8 cellular contexts compared by ENCODE assay signal in genomic region chr2:231514225-231514950, GRCh38. TPM values are rescaled to one million over a fixed set of nuclear protein-coding genes. Genes with fewer than 3 reads are reported as not detected.
DNase-seq lines count a peak whose midpoint lies in the region; ATAC-seq and TF ChIP-seq lines count a peak whose summit lies in the region.

No MANE protein-coding gene starts in this region.

- peak overlapping the region; percentile 61 for H2BK5ac ChIP-seq in IMR-90 (ENCODE audit: low read depth, low read length, poor library complexity, severe bottlenecking)

- intact Hi-C loops in IMR-90 (cut with micrococcal nuclease) = no loop called here
- intact Hi-C loops in OCI-LY7 (cut with micrococcal nuclease; ENCODE audit: unreplicated experiment) = loop anchor here (1.0 to 10.0 kb wide), 3 partner anchors 50 to 200 kb away; partner anchors contain the start of gene NCL

- H3K4me2 ChIP-seq in IMR-90 (ENCODE audit: low read depth, low read length) (peak overlapping the region; percentile 97), OCI-LY7 (ENCODE audit: low read length) (peak overlapping the region; percentile 85)

- peak overlapping the region; percentile 92 for H3K14ac ChIP-seq in IMR-90 (replicated peaks; ENCODE audit: low read depth, low read length)

- no peak overlapping the region for H2BK20ac ChIP-seq in IMR-90 (ENCODE audit: low read depth, low read length)

- H2BK15ac ChIP-seq in IMR-90 (ENCODE audit: low read depth, low read length) = peak overlapping the region; percentile 52; the same call in 1 of the 3 replicates

- peak overlapping the region; percentile 92 for H3K23ac ChIP-seq in IMR-90 (ENCODE audit: low read depth, low read length)

- H4K91ac ChIP-seq in IMR-90 (ENCODE audit: insufficient read depth, low read depth, low read length) = peak overlapping the region; percentile 78

- TF ChIP-seq CTCF in IMR-90 (conservative IDR thresholded peaks at IDR 0.05; ENCODE audit: low read depth, low read length) = no peak
- TF ChIP-seq CTCF in OCI-LY7 (conservative IDR thresholded peaks at IDR 0.05; ENCODE audit: low read length) = no peak
- TF ChIP-seq CTCF in epithelial cell of proximal tubule (conservative IDR thresholded peaks at IDR 0.05; ENCODE audit: low read depth, low read length) = no peak

- peak overlapping the region; percentile 98 to 99 for H4K8ac ChIP-seq in IMR-90 (ENCODE audit: low read depth in 2 of 2, low read length in 2 of 2)

- peak overlapping the region; percentile 100 for H2AFZ ChIP-seq in IMR-90 (replicated peaks; ENCODE audit: low read length, poor library complexity)
- peak overlapping the region; percentile 83 for H2AFZ ChIP-seq in OCI-LY7 (ENCODE audit: low read length)

- H3K4me3 ChIP-seq in IMR-90 (ENCODE audit: insufficient read depth, low read depth, low read length) (peak overlapping the region; percentile 90), OCI-LY7 (ENCODE audit: low read depth, low read length, poor library complexity, severe bottlenecking) (peak overlapping the region; percentile 76), epithelial cell of proximal tubule (ENCODE audit: low read depth, low read length) (peak overlapping the region; percentile 69)

- peak overlapping the region; percentile 88 for H3K9ac ChIP-seq in IMR-90 (ENCODE audit: low read depth, low read length)

- H2BK120ac ChIP-seq in IMR-90 (ENCODE audit: low read depth, low read length) = peak overlapping the region; percentile 74; the same call in 1 of the 2 replicates

- no peak for TF ChIP-seq RAD21 in IMR-90 (IDR thresholded peaks at IDR 0.05; ENCODE audit: low read length)

- no peaks in the 10 kb centered on the region for H3K9me2 ChIP-seq in OCI-LY7 (ENCODE audit: insufficient read depth, low read length)

- peak overlapping the region; percentile 81 for H3K27ac ChIP-seq in IMR-90 (ENCODE audit: insufficient read depth, low read length)
- H3K27ac ChIP-seq in OCI-LY7 (ENCODE audit: low read depth, low read length, poor library complexity, severe bottlenecking) = peak overlapping the region; percentile 49

- CTCF ChIA-PET in IMR-90 (lab: Yijun Ruan, JAX) (no interaction called here), OCI-LY7 (lab: Charles Lee; ENCODE audit: unreplicated experiment) (interaction anchor here (0.6 kb wide), 1 partner anchor 60 kb away, joined by 5 read pairs; no protein-coding TSS in a partner anchor)

- peaks cover 0 to 8% of the 10 kb centered on the region in 2 experiments; a peak in 1 of 4 replicates for H3K79me1 ChIP-seq in IMR-90 (ENCODE audit: low read depth in 1 of 2, low read length in 2 of 2)

- no peaks in the 10 kb centered on the region for H3K9me1 ChIP-seq in IMR-90 (ENCODE audit: insufficient read depth, low read length)

- ATAC-seq in GM21529 (IDR thresholded peaks at IDR 0.05; ENCODE audit: unreplicated experiment) (peak; percentile 98), IMR-90 (ENCODE audit: low read depth) (peak; percentile 100)

- no peaks in the 10 kb centered on the region for H3K36me3 ChIP-seq in IMR-90 (ENCODE audit: control insufficient read depth, insufficient read depth, low read length)
- H3K36me3 ChIP-seq in OCI-LY7 (ENCODE audit: insufficient read depth, low read length) = no peaks in the 10 kb centered on the region

- H4K5ac ChIP-seq in IMR-90 (ENCODE audit: low read depth, low read length) = peak overlapping the region; percentile 78

- TF ChIP-seq POLR2A in IMR-90 (IDR thresholded peaks at IDR 0.05; ENCODE audit: low read depth, low read length) = peak; percentile 89

- H3K4me1 ChIP-seq in IMR-90 (ENCODE audit: control insufficient read depth, insufficient read depth, low read length) (0 out of 2 replicates have a peak, but pooled peaks cover 2% of the 10 kb centered on the region), OCI-LY7 (ENCODE audit: insufficient read depth, low read length, poor library complexity, severe bottlenecking) (peaks cover 23% of the 10 kb centered on the region)

- peak; percentile 92 for DNase-seq in DMS114 treated with DMSO at 0.1 percent for 48 hours (lab: John Stamatoyannopoulos, UW; ENCODE audit: unreplicated experiment)
- peak; percentile 93 for DNase-seq in IMR-90
- DNase-seq in OCI-LY7 (ENCODE audit: low spot score) = peak; percentile 97
- peak; percentile 97 for DNase-seq in activated T-cell treated with anti-CD3 and anti-CD28 coated beads for 48 hours (ENCODE audit: low read depth)
- DNase-seq in epithelial cell of proximal tubule (ENCODE audit: low read depth) = peak; percentile 30
- DNase-seq in mucosa of gallbladder (ENCODE audit: low spot score) = peak; percentile 98
- DNase-seq in stimulated activated CD8-positive, alpha-beta memory T cell treated with anti-CD3 and anti-CD28 coated beads, Interleukin-4, amount 100 ng/mL, for 24 hours (ENCODE audit: low read depth) = peak; percentile 96

- POLR2A ChIA-PET in IMR-90 (lab: Charles Lee; ENCODE audit: unreplicated experiment) = interaction anchor here (0.7 kb wide), 1 partner anchor 47 kb away, joined by 3 read pairs; no protein-coding TSS in a partner anchor
- POLR2A ChIA-PET in OCI-LY7 (lab: Charles Lee) = interaction anchor here (0.6 to 1.9 kb wide), 5 partner anchors 13 to 331 kb away, joined by 3 to 7 read pairs (median 5); partner anchors contain the start of gene NCL

- peak overlapping the region; percentile 56 for H2AK9ac ChIP-seq in IMR-90 (replicated peaks; ENCODE audit: low read depth, low read length, poor library complexity)

- H2AK5ac ChIP-seq in IMR-90 (ENCODE audit: low read depth, low read length) = peak overlapping the region; percentile 69

- H3K4ac ChIP-seq in IMR-90 (ENCODE audit: low read depth, low read length) = peak overlapping the region; percentile 89

- H3K9me3 ChIP-seq in IMR-90 (ENCODE audit: control insufficient read depth, insufficient read depth, low read length) = no peaks in the 10 kb centered on the region
- H3K9me3 ChIP-seq in OCI-LY7 (ENCODE audit: low read length) = no peaks in the 10 kb centered on the region

- H4K20me1 ChIP-seq in IMR-90 (ENCODE audit: insufficient read depth, low read length) (no peaks in the 10 kb centered on the region), OCI-LY7 (ENCODE audit: insufficient read depth, low read length) (no peaks in the 10 kb centered on the region)

- peak overlapping the region; percentile 46 for H3K18ac ChIP-seq in IMR-90 (ENCODE audit: low read depth, low read length)

- dilution Hi-C loops in IMR-90 (cut with HindIII; ENCODE audit: low sequenced_read_pairs, unreplicated experiment) = no loop called here

- WGBS in IMR-90 (ENCODE audit: extremely low coverage in 2 of 2, insufficient read length in 1 of 2), 2 experiments = 2% methylated on average over 61 of the region's 87 CpGs; no CpG with 5 or more reads in 1 of the 2 experiments

- H3K56ac ChIP-seq in IMR-90 (ENCODE audit: extremely low read depth, insufficient read depth, low read length) = peak overlapping the region; percentile 80

- in situ Hi-C loops in IMR-90 (cut with MboI; ENCODE audit: low sequenced_read_pairs) = no loop called here

- no TSS peak for BruUV-seq in IMR-90 (replicated peaks; lab: Mats Ljungman, UMichigan)
- no TSS peak for BruUV-seq in OCI-LY7 (replicated peaks; lab: Mats Ljungman, UMichigan)

- no peaks in the 10 kb centered on the region for H3K27me3 ChIP-seq in IMR-90 (ENCODE audit: control insufficient read depth, insufficient read depth, low read length)

- H3K79me2 ChIP-seq in OCI-LY7 (ENCODE audit: insufficient read depth, low read depth, low read length) = peaks cover 7% of the 10 kb centered on the region; the same call in 1 of the 2 replicates

TF ChIP-seq in IMR-90, 13 proteins besides CTCF, POLR2A, EP300 and RAD21:
- TF ChIP-seq MAZ (IDR thresholded peaks at IDR 0.05; ENCODE audit: borderline replicate concordance, low read depth, low read length) (peak; percentile 82), BHLHE40 (IDR thresholded peaks at IDR 0.05; ENCODE audit: low read depth, low read length) (peak; percentile 85), CEBPB (IDR thresholded peaks at IDR 0.05; ENCODE audit: low read depth, low read length) (peak; percentile 88), MXI1 (IDR thresholded peaks at IDR 0.05; ENCODE audit: borderline replicate concordance, low read depth, low read length) (peak; percentile 67; the same call in 1 of the 2 replicates), RFX5 (IDR thresholded peaks at IDR 0.05; ENCODE audit: low read depth, low read length) (no peak)
- TF ChIP-seq, protein P1, sequence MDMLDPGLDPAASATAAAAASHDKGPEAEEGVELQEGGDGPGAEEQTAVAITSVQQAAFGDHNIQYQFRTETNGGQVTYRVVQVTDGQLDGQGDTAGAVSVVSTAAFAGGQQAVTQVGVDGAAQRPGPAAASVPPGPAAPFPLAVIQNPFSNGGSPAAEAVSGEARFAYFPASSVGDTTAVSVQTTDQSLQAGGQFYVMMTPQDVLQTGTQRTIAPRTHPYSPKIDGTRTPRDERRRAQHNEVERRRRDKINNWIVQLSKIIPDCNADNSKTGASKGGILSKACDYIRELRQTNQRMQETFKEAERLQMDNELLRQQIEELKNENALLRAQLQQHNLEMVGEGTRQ (IDR thresholded peaks at IDR 0.05; ENCODE audit: low read depth, low read length) = peak; percentile 88

RNA-seq across cellular contexts. Expression of gene NMUR1, which starts 15.9 kb away (rescaled TPM):
- total RNA-seq in IMR-90 (2012; rRNA removed) (not detected in 2 replicates), OCI-LY7 (2022) (not detected in 2 replicates), epithelial cell of proximal tubule (not detected in 2 replicates), mucosa of gallbladder (1.1 TPM)
- polyA plus RNA-seq in IMR-90 (2012; rRNA removed) = not detected in 2 replicates
- polyA plus RNA-seq in IMR-90 (2012; cell fraction: cytosol; rRNA removed) = not detected in 2 replicates
- not detected in 2 replicates for polyA plus RNA-seq in IMR-90 (2012; cell fraction: nucleus; rRNA removed; ENCODE audit: low replicate concordance)
- not detected in 2 replicates for total RNA-seq in OCI-LY7 (2014; rRNA removed; shearing (Covaris generic))

RNA-seq across cellular contexts. Expression of gene NCL, which starts 50.1 kb away (rescaled TPM):
- total RNA-seq in IMR-90 (2012; rRNA removed) (289 and 506 TPM in 2 replicates), OCI-LY7 (2022) (895 and 1,007 TPM in 2 replicates), epithelial cell of proximal tubule (141 and 227 TPM in 2 replicates), mucosa of gallbladder (263 TPM)
- polyA plus RNA-seq in IMR-90 (2012; rRNA removed) = 215 and 267 TPM in 2 replicates
- 29.1 and 31.1 TPM in 2 replicates for polyA plus RNA-seq in IMR-90 (2012; cell fraction: cytosol; rRNA removed)
- 20.1 and 129 TPM in 2 replicates for polyA plus RNA-seq in IMR-90 (2012; cell fraction: nucleus; rRNA removed; ENCODE audit: low replicate concordance)
- total RNA-seq in OCI-LY7 (2014; rRNA removed; shearing (Covaris generic)) = 255 and 413 TPM in 2 replicates

Comparison
In these comparisons a context has a peak if more than half of its experiments do, and no peak if none do; other contexts are left out.
1. Peak in every context shown above with its lines: DNase-seq, ATAC-seq, H3K4me3 ChIP-seq and H3K27ac ChIP-seq.
2. DNase-seq: peak in every context shown above with its lines; median percentile 98 in mucosa of gallbladder; 97 in OCI-LY7; 97 in activated T-cell treated with anti-CD3 and anti-CD28 coated beads for 48 hours; 96 in stimulated activated CD8-positive, alpha-beta memory T cell treated with anti-CD3 and anti-CD28 coated beads, Interleukin-4, amount 100 ng/mL, for 24 hours; 93 in IMR-90; 92 in DMS114 treated with DMSO at 0.1 percent for 48 hours; 30 in epithelial cell of proximal tubule.